ENCODE assay signal across 8 cellular contexts in the genomic region with DNA sequence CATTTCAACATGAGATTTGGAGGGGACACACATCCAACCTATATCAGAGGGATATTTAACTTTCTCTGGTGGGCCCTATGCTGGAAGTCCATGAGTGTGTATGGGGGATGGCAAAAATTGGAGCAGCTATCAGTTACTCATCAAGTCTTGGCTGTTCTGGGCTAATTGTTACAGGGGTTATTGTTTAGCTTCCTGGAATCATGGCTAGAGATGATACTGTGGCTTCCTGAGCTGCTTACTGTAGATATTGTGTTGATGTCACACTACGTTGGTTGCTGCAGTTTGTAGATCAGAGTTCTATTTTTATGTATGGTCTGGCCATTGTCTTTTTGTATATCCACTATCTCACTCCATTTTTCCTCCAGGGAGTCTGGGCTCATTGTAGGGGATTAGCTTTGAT. TPM values are rescaled to one million over a fixed set of nuclear protein-coding genes. Genes with fewer than 3 reads are reported as not detected.
"Had no signal": no experiment of that assay in that cellular context is flagged by ENCODE, and none has a peak within 500 bp of the region (broad histone marks: within the 10 kb centered on the region; RNA-seq: fewer than 3 reads in every experiment).

No MANE protein-coding gene starts in this region.

- H3K9ac ChIP-seq: GM23248 had no signal

- H3K4me3 ChIP-seq: GM23248 had no signal

- H2AFZ ChIP-seq: GM23248 had no signal

- FAIRE-seq: H54, HepG2 had no signal

- H3K27ac ChIP-seq: HL-60 had no signal

- DNase-seq: GM23248, GOT3, H9, KBM-7 had no signal

RNA-seq across cellular contexts. Expression of a gene that starts 20.9 kb away (rescaled TPM):
- total RNA-seq: H9 had no signal
- polyA plus RNA-seq: IgD-negative memory B cell had no signal
